Comparison of ENCODE assay signal across 1 cellular context in genomic region chr5:124232517-124232916, GRCh38.
TF ChIP-seq lines count a peak whose summit lies in the region.

No MANE protein-coding gene starts in this region.

TF ChIP-seq in GM23338, 12 proteins besides CTCF, POLR2A, EP300 and RAD21 (continued from another document):
- TF ChIP-seq, protein P1, sequence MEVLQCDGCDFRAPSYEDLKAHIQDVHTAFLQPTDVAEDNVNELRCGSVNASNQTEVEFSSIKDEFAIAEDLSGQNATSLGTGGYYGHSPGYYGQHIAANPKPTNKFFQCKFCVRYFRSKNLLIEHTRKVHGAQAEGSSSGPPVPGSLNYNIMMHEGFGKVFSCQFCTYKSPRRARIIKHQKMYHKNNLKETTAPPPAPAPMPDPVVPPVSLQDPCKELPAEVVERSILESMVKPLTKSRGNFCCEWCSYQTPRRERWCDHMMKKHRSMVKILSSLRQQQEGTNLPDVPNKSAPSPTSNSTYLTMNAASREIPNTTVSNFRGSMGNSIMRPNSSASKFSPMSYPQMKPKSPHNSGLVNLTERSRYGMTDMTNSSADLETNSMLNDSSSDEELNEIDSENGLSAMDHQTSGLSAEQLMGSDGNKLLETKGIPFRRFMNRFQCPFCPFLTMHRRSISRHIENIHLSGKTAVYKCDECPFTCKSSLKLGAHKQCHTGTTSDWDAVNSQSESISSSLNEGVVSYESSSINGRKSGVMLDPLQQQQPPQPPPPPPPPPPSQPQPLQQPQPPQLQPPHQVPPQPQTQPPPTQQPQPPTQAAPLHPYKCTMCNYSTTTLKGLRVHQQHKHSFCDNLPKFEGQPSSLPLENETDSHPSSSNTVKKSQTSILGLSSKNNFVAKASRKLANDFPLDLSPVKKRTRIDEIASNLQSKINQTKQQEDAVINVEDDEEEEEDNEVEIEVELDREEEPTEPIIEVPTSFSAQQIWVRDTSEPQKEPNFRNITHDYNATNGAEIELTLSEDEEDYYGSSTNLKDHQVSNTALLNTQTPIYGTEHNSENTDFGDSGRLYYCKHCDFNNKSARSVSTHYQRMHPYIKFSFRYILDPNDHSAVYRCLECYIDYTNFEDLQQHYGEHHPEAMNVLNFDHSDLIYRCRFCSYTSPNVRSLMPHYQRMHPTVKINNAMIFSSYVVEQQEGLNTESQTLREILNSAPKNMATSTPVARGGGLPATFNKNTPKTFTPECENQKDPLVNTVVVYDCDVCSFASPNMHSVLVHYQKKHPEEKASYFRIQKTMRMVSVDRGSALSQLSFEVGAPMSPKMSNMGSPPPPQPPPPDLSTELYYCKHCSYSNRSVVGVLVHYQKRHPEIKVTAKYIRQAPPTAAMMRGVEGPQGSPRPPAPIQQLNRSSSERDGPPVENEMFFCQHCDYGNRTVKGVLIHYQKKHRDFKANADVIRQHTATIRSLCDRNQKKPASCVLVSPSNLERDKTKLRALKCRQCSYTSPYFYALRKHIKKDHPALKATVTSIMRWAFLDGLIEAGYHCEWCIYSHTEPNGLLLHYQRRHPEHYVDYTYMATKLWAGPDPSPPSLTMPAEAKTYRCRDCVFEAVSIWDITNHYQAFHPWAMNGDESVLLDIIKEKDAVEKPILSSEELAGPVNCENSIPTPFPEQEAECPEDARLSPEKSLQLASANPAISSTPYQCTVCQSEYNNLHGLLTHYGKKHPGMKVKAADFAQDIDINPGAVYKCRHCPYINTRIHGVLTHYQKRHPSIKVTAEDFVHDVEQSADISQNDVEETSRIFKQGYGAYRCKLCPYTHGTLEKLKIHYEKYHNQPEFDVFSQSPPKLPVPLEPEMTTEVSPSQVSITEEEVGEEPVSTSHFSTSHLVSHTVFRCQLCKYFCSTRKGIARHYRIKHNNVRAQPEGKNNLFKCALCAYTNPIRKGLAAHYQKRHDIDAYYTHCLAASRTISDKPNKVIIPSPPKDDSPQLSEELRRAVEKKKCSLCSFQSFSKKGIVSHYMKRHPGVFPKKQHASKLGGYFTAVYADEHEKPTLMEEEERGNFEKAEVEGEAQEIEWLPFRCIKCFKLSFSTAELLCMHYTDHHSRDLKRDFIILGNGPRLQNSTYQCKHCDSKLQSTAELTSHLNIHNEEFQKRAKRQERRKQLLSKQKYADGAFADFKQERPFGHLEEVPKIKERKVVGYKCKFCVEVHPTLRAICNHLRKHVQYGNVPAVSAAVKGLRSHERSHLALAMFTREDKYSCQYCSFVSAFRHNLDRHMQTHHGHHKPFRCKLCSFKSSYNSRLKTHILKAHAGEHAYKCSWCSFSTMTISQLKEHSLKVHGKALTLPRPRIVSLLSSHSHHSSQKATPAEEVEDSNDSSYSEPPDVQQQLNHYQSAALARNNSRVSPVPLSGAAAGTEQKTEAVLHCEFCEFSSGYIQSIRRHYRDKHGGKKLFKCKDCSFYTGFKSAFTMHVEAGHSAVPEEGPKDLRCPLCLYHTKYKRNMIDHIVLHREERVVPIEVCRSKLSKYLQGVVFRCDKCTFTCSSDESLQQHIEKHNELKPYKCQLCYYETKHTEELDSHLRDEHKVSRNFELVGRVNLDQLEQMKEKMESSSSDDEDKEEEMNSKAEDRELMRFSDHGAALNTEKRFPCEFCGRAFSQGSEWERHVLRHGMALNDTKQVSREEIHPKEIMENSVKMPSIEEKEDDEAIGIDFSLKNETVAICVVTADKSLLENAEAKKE (CRISPR knock-in tag; IDR thresholded peaks at IDR 0.05): no peak
- TF ChIP-seq JUNB (IDR thresholded peaks at IDR 0.05; ENCODE audit: unreplicated experiment): no peak
- TF ChIP-seq ETS1 (IDR thresholded peaks at IDR 0.05): no peak
- TF ChIP-seq ZNF114 (CRISPR knock-in tag; IDR thresholded peaks at IDR 0.05): no peak
- no peak for TF ChIP-seq POLR2AphosphoS5 (IDR thresholded peaks at IDR 0.05; ENCODE audit: low read depth)
- TF ChIP-seq EZH2phosphoT487 (IDR thresholded peaks at IDR 0.05; ENCODE audit: unreplicated experiment): no peak
- TF ChIP-seq, protein P2, sequence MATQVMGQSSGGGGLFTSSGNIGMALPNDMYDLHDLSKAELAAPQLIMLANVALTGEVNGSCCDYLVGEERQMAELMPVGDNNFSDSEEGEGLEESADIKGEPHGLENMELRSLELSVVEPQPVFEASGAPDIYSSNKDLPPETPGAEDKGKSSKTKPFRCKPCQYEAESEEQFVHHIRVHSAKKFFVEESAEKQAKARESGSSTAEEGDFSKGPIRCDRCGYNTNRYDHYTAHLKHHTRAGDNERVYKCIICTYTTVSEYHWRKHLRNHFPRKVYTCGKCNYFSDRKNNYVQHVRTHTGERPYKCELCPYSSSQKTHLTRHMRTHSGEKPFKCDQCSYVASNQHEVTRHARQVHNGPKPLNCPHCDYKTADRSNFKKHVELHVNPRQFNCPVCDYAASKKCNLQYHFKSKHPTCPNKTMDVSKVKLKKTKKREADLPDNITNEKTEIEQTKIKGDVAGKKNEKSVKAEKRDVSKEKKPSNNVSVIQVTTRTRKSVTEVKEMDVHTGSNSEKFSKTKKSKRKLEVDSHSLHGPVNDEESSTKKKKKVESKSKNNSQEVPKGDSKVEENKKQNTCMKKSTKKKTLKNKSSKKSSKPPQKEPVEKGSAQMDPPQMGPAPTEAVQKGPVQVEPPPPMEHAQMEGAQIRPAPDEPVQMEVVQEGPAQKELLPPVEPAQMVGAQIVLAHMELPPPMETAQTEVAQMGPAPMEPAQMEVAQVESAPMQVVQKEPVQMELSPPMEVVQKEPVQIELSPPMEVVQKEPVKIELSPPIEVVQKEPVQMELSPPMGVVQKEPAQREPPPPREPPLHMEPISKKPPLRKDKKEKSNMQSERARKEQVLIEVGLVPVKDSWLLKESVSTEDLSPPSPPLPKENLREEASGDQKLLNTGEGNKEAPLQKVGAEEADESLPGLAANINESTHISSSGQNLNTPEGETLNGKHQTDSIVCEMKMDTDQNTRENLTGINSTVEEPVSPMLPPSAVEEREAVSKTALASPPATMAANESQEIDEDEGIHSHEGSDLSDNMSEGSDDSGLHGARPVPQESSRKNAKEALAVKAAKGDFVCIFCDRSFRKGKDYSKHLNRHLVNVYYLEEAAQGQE (IDR thresholded peaks at IDR 0.05; ENCODE audit: unreplicated experiment): no peak
- no peak for TF ChIP-seq EZH2 (IDR thresholded peaks at IDR 0.05; ENCODE audit: low read depth, unreplicated experiment)
- TF ChIP-seq CREB1 (CRISPR knock-in tag; IDR thresholded peaks at IDR 0.05; ENCODE audit: low read depth): no peak
- no peak for TF ChIP-seq NANOG (IDR thresholded peaks at IDR 0.05; ENCODE audit: borderline replicate concordance)
- no peak for TF ChIP-seq STAT1 (IDR thresholded peaks at IDR 0.05; ENCODE audit: unreplicated experiment)
